ENCODE assay signal across 8 cellular contexts in genomic region chr18:6056171-6056932, GRCh38.
A peak's percentile ranks its signal among the peaks of the same experiment; 100 is the strongest.
DNase-seq lines count a peak whose midpoint lies in the region; ATAC-seq and TF ChIP-seq lines count a peak whose summit lies in the region.

No MANE protein-coding gene starts in this region.

- H3K36me3 ChIP-seq in H7 (replicated peaks; ENCODE audit: control insufficient read depth, insufficient read depth, low read length), result no peaks in the 10 kb centered on the region
- no peaks in the 10 kb centered on the region for H3K36me3 ChIP-seq in RWPE2 (ENCODE audit: low read depth)

- H3K27ac ChIP-seq in RWPE2 (ENCODE audit: poor library complexity, severe bottlenecking), result no peak overlapping the region

- ATAC-seq in RWPE2 (ENCODE audit: low read depth) (0 out of 3 replicates have a peak, but pooled peaks have one; percentile 31), HG03135 (IDR thresholded peaks at IDR 0.05; ENCODE audit: unreplicated experiment) (no peak)

- no peaks in the 10 kb centered on the region for H3K4me1 ChIP-seq in RWPE2 (ENCODE audit: insufficient read depth, poor library complexity, severe bottlenecking)

- DNase-seq in DMS79 (lab: John Stamatoyannopoulos, UW), result peak; percentile 79
- DNase-seq in H7, result peak; percentile 4
- DNase-seq in RWPE2 (ENCODE audit: low spot score), result no peak
- peak; percentile 73 for DNase-seq in kidney tubule cell (ENCODE audit: low spot score)
- no peak for DNase-seq in NCI-H2029 treated with DMSO at 0.1 percent for 48 hours (lab: John Stamatoyannopoulos, UW)
- DNase-seq in activated CD8-positive, alpha-beta memory T cell treated with anti-CD3 and anti-CD28 coated beads, Interleukin-2, amount 50 U/mL, for 48 hours, result no peak
- no peak for DNase-seq in NAMALWA (ENCODE audit: low spot score)

- no peaks in the 10 kb centered on the region for H3K9me3 ChIP-seq in RWPE2 (ENCODE audit: severe bottlenecking)

- H3K27me3 ChIP-seq in H7 (ENCODE audit: control insufficient read depth, insufficient read depth, low read length) (no peaks in the 10 kb centered on the region), RWPE2 (ENCODE audit: insufficient read depth, poor library complexity, severe bottlenecking) (no peaks in the 10 kb centered on the region)

- H3K4me3 ChIP-seq in H7 (ENCODE audit: insufficient read depth, low read depth, low read length), result no peak overlapping the region
- no peak overlapping the region for H3K4me3 ChIP-seq in RWPE2 (ENCODE audit: severe bottlenecking)

- no peak for TF ChIP-seq CTCF in RWPE2 (IDR thresholded peaks at IDR 0.05; ENCODE audit: poor library complexity, severe bottlenecking)

Comparison
In these comparisons a context has a peak if more than half of its experiments do, and no peak if none do; other contexts are left out.
1. DNase-seq: peak in DMS79 (single experiment), H7 (single experiment) and kidney tubule cell (single experiment); none in RWPE2 (single experiment), NCI-H2029 treated with DMSO at 0.1 percent for 48 hours (single experiment), activated CD8-positive, alpha-beta memory T cell treated with anti-CD3 and anti-CD28 coated beads, Interleukin-2, amount 50 U/mL, for 48 hours (single experiment) and NAMALWA (single experiment).